In genomic region chr6:152398993-152399392, GRCh38 we compare ENCODE assay signal across 18 cellular contexts.
"Had no signal": no experiment of that assay in that cellular context is flagged by ENCODE, and none has a peak within 500 bp of the region (broad histone marks: within the 10 kb centered on the region; RNA-seq: fewer than 3 reads in every experiment).

No MANE protein-coding gene starts in this region.

- H3K27ac ChIP-seq: colonic mucosa, gastrocnemius medialis, uterus had no signal

- ATAC-seq: activated CD4-positive, CD25-positive, alpha-beta regulatory T cell treated with anti-CD3 and anti-CD28 coated beads, Interleukin-2, amount 50 U/mL, for 24 hours; gastrocnemius medialis; stimulated activated effector memory CD8-positive, alpha-beta T cell treated with anti-CD3 and anti-CD28 coated beads, Interleukin-12 subunit alpha, Interleukin-12 subunit beta, amount 100 ng/mL, for 72 hours had no signal

- H3K9me3 ChIP-seq: colonic mucosa, gastrocnemius medialis, uterus had no signal

- H3K9me3 Mint-ChIP-seq: activated CD4-positive, alpha-beta memory T cell treated with anti-CD3 and anti-CD28 coated beads for 36 hours; activated naive CD8-positive, alpha-beta T cell treated with anti-CD3 and anti-CD28 coated beads for 36 hours; nephron progenitor cell; stimulated activated effector memory CD8-positive, alpha-beta T cell treated with anti-CD3 and anti-CD28 coated beads, Interleukin-12 subunit alpha, Interleukin-12 subunit beta, amount 100 ng/mL, for 72 hours had no signal

- H3K27ac Mint-ChIP-seq: activated CD4-positive, alpha-beta memory T cell treated with anti-CD3 and anti-CD28 coated beads for 36 hours; activated naive CD8-positive, alpha-beta T cell treated with anti-CD3 and anti-CD28 coated beads for 36 hours; nephron progenitor cell; stimulated activated effector memory CD8-positive, alpha-beta T cell treated with anti-CD3 and anti-CD28 coated beads, Interleukin-12 subunit alpha, Interleukin-12 subunit beta, amount 100 ng/mL, for 72 hours had no signal

- H3K27me3 ChIP-seq: colonic mucosa, gastrocnemius medialis, uterus had no signal

- H3K4me1 ChIP-seq: colonic mucosa, gastrocnemius medialis, uterus had no signal

- H3K4me3 Mint-ChIP-seq: activated CD4-positive, alpha-beta memory T cell treated with anti-CD3 and anti-CD28 coated beads for 36 hours; activated naive CD8-positive, alpha-beta T cell treated with anti-CD3 and anti-CD28 coated beads for 36 hours; nephron progenitor cell; stimulated activated effector memory CD8-positive, alpha-beta T cell treated with anti-CD3 and anti-CD28 coated beads, Interleukin-12 subunit alpha, Interleukin-12 subunit beta, amount 100 ng/mL, for 72 hours had no signal

- H3K4me3 ChIP-seq: colonic mucosa, gastrocnemius medialis, uterus had no signal

- H3K36me3 Mint-ChIP-seq: activated CD4-positive, alpha-beta memory T cell treated with anti-CD3 and anti-CD28 coated beads for 36 hours; activated naive CD8-positive, alpha-beta T cell treated with anti-CD3 and anti-CD28 coated beads for 36 hours had no signal

- DNase-seq: activated CD4-positive, alpha-beta memory T cell treated with anti-CD3 and anti-CD28 coated beads for 36 hours; activated gamma-delta T cell; activated naive CD8-positive, alpha-beta T cell treated with anti-CD3 and anti-CD28 coated beads for 36 hours; activated T-cell treated with anti-CD3 and anti-CD28 coated beads, Interleukin-2, amount 50 U/mL, for 48 hours; anterior cingulate cortex; colonic mucosa; effector CD4-positive, alpha-beta T cell; gastrocnemius medialis; kidney glomerular epithelial cell; mammary epithelial cell; nephron progenitor cell; SIG-M5; small intestine; substantia nigra; T-helper 2 cell; uterus had no signal

- H3K36me3 ChIP-seq: colonic mucosa, gastrocnemius medialis, uterus had no signal

- H3K4me1 Mint-ChIP-seq: activated naive CD8-positive, alpha-beta T cell treated with anti-CD3 and anti-CD28 coated beads for 36 hours; nephron progenitor cell; stimulated activated effector memory CD8-positive, alpha-beta T cell treated with anti-CD3 and anti-CD28 coated beads, Interleukin-12 subunit alpha, Interleukin-12 subunit beta, amount 100 ng/mL, for 72 hours had no signal
